In the genomic region with DNA sequence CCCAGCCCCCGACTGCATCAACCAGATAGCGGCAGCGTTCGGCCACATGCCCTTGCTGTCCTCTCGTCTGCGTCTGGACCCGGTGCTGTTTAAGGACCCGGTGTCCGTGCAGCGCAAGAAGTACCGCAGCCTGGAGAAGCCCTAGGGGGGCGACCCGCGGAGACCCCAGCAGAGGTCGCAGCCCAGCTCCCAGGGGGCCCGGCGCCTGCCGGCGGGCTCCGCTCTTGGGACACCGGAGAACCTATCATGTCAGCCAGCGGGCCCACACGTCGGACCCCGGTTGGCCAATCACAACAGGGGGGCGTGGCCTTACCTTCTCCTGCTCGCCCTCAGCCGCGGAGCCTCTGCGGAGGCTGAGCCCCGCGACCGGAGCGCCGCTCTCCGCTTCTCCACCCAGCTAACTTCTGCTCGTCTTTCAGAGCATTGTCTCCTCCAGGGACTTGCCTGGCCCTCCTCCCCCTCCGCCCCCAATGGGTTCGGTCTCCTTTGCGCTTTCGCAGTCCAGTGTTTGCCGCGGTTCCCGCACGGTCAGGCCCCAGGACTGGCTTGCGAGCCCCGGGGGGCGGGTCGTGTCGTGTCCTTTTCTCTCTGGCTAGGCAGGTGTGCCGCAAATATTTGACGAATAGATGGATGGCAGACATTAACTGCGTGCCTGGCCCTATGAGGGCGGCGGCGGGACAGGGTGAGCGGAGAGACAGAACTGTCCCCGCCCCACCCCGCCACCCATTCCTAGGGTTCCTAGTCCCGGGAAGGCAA, we compare ENCODE assay signal across 8 cellular contexts. TPM values are rescaled to one million over a fixed set of nuclear protein-coding genes. Genes with fewer than 3 reads are reported as not detected.
DNase-seq lines count a peak whose midpoint lies in the region; ATAC-seq and TF ChIP-seq lines count a peak whose summit lies in the region.

No MANE protein-coding gene starts in this region.

- H3K27me3 ChIP-seq in A673 (replicated peaks; ENCODE audit: insufficient read depth, low read depth, low read length, poor library complexity) (no peaks in the 10 kb centered on the region), spleen (replicated peaks in 1 of 7) (peaks cover 0 to 28% (median 0%) of the 10 kb centered on the region in 7 donors)

- H3K4me3 ChIP-seq in A673 (ENCODE audit: low read depth, low read length, poor library complexity, severe bottlenecking) (peak overlapping the region; percentile 66), spleen (peak overlapping the region; percentile 69 to 97 (median 84))

- WGBS in spleen, 5 donors: 0 to 1% (median 0%) methylated on average over 8 to 60 of the region's 60 CpGs

- no TSS peak for BruUV-seq in A673 (replicated peaks; lab: Mats Ljungman, UMichigan)

- DNase-seq in A673 (ENCODE audit: low spot score): peak; percentile 95
- DNase-seq in NCI-H2227 (lab: John Stamatoyannopoulos, UW; ENCODE audit: unreplicated experiment): peak; percentile 95
- DNase-seq in activated CD4-positive, CD25-positive, alpha-beta regulatory T cell (lab: John Stamatoyannopoulos, UW): peak; percentile 72 to 86 (median 81)
- DNase-seq in central memory CD4-positive, alpha-beta T cell: peak; percentile 90
- DNase-seq in iris pigment epithelial cell (ENCODE audit: low read depth): peak; percentile 91
- DNase-seq in spleen: peak; percentile 99

- peak in 2 of 3 donors; percentile 58 to 74 for TF ChIP-seq POLR2A in spleen (IDR thresholded peaks at IDR 0.05)

- peak; percentile 64 for ATAC-seq in GM18870 (IDR thresholded peaks at IDR 0.05; ENCODE audit: unreplicated experiment)
- ATAC-seq in HG03139 (IDR thresholded peaks at IDR 0.05; ENCODE audit: unreplicated experiment): peak; percentile 80

- no peaks in the 10 kb centered on the region for H3K36me3 ChIP-seq in A673 (ENCODE audit: insufficient read depth, low read length, poor library complexity, severe bottlenecking)
- H3K36me3 ChIP-seq in spleen: no peaks in the 10 kb centered on the region

- POLR2A ChIA-PET in A673 (lab: Charles Lee; ENCODE audit: low non-redundant PET): no interaction called here

- TF ChIP-seq CTCF in A673 (conservative IDR thresholded peaks at IDR 0.05; ENCODE audit: low read depth, low read length): no peak
- no peak for TF ChIP-seq CTCF in spleen (IDR thresholded peaks at IDR 0.05 in 8 of 11, conservative IDR thresholded peaks at IDR 0.05 in 3 of 11)

- H3K9me3 ChIP-seq in A673 (ENCODE audit: low read depth, low read length, poor library complexity, severe bottlenecking) (no peaks in the 10 kb centered on the region), spleen (no peaks in the 10 kb centered on the region)

- intact Hi-C loops in A673 (cut with micrococcal nuclease; ENCODE audit: unreplicated experiment): loop anchor here (5.0 kb wide), 1 partner anchor 112 kb away; no protein-coding TSS in a partner anchor
- intact Hi-C loops in spleen (cut with DNase I; ENCODE audit: low total_unique reads): loop anchor here (10.0 kb wide), 1 partner anchor 109 kb away; no protein-coding TSS in a partner anchor

- CTCF ChIA-PET in A673 (lab: Charles Lee): interaction anchor here (0.6 to 0.8 kb wide), 2 partner anchors 72 to 140 kb away, joined by 3 to 6 read pairs; no protein-coding TSS in a partner anchor

- H3K27ac ChIP-seq in A673 (ENCODE audit: low read depth, low read length, poor library complexity, severe bottlenecking) (no peak overlapping the region), spleen (peak overlapping the region; percentile 80 to 92 (median 86))

- H3K4me1 ChIP-seq in A673 (ENCODE audit: insufficient read depth, low read length, poor library complexity, severe bottlenecking) (peaks cover 5% of the 10 kb centered on the region), spleen (peaks cover 6 to 22% (median 15%) of the 10 kb centered on the region in 6 donors)

RNA-seq across cellular contexts. Expression of a gene that starts 10.5 kb away (rescaled TPM):
- not detected in 2 replicates for total RNA-seq in A673 (2021)
- total RNA-seq in spleen: not detected
- polyA plus RNA-seq in spleen: not detected

RNA-seq across cellular contexts. Expression of a gene that starts 13.8 kb away (rescaled TPM):
- total RNA-seq in A673 (2021) (0.07 TPM in 1 of 2 replicates, not detected in the other), spleen (1 to 10 TPM; 2.3 to 8.6 (median 4.9) TPM)
- 1 to 10 TPM in 1 of 3 donors, under 1 TPM in 2; 0.30 to 3.6 (median 0.63) TPM for polyA plus RNA-seq in spleen

RNA-seq across cellular contexts. Expression of a gene that starts 32.0 kb away (rescaled TPM):
- not detected in 2 replicates for total RNA-seq in A673 (2021)
- total RNA-seq in spleen: under 1 TPM in 2 of 7 donors, not detected in 5; 0.19 to 0.61 TPM
- under 1 TPM; 0.13 to 0.33 (median 0.30) TPM for polyA plus RNA-seq in spleen

RNA-seq across cellular contexts. Expression of a gene that starts 37.5 kb away (rescaled TPM):
- total RNA-seq in A673 (2021): 6.7 and 7.2 TPM in 2 replicates
- 10 to 100 TPM; 12.9 to 19.7 (median 13.9) TPM for total RNA-seq in spleen
- polyA plus RNA-seq in spleen: 1 to 10 TPM; 3.9 to 5.3 (median 4.7) TPM
